28 cellular contexts compared by ENCODE assay signal in genomic region chr2:156803967-156804366, GRCh38.
"Had no signal": no experiment of that assay in that cellular context is flagged by ENCODE, and none has a peak within 500 bp of the region (broad histone marks: within the 10 kb centered on the region; RNA-seq: fewer than 3 reads in every experiment).

No MANE protein-coding gene starts in this region.

- H3K27me3 ChIP-seq: brain microvascular endothelial cell, gastroesophageal sphincter, neural progenitor cell, right atrium auricular region, spleen, suprapubic skin, tibial artery had no signal

- H3K4me3 ChIP-seq: coronary artery, gastroesophageal sphincter, neural progenitor cell, right atrium auricular region, spleen, tibial artery had no signal

- H3K4me1 ChIP-seq: parathyroid adenoma, right atrium auricular region, spleen, tibial artery had no signal

- H3K27ac ChIP-seq: brain microvascular endothelial cell, coronary artery, dorsolateral prefrontal cortex, gastroesophageal sphincter, neural progenitor cell, parathyroid adenoma, right atrium auricular region, spleen, suprapubic skin, tibial artery had no signal

- H3K9ac ChIP-seq: neural progenitor cell, parathyroid adenoma had no signal

- H3K9me3 ChIP-seq: gastroesophageal sphincter, right atrium auricular region, suprapubic skin, tibial artery had no signal

- H3K4me3 Mint-ChIP-seq: activated CD4-positive, alpha-beta memory T cell treated with anti-CD3 and anti-CD28 coated beads, Interleukin-2, amount 10 ng/mL, durations not matched to agents 7 days and 5 days; activated CD4-positive, alpha-beta T cell treated with anti-CD3 and anti-CD28 coated beads, Interleukin-2, amount 10 ng/mL, durations not matched to agents 7 days and 5 days; activated T-cell treated with anti-CD3 and anti-CD28 coated beads, Interleukin-2, amount 50 U/mL, for 4 hours; activated T-helper 17 cell treated with anti-CD3 and anti-CD28 coated beads, Interleukin-2, amount 50 U/mL, for 72 hours; effector memory CD8-positive, alpha-beta T cell; natural killer cell had no signal

- H3K36me3 Mint-ChIP-seq: natural killer cell had no signal

- DNase-seq: activated CD4-positive, alpha-beta memory T cell treated with anti-CD3 and anti-CD28 coated beads, Interleukin-2, amount 10 ng/mL, durations not matched to agents 7 days and 5 days; activated CD4-positive, alpha-beta T cell treated with anti-CD3 and anti-CD28 coated beads for 1 hour; activated CD4-positive, alpha-beta T cell treated with anti-CD3 and anti-CD28 coated beads, Interleukin-2, amount 10 ng/mL, durations not matched to agents 7 days and 5 days; activated CD8-positive, alpha-beta memory T cell treated with anti-CD3 and anti-CD28 coated beads, Interleukin-2, amount 50 U/mL, for 48 hours; activated gamma-delta T cell treated with Interleukin-2 at 50 U/mL for 16 hours; activated naive CD4-positive, alpha-beta T cell treated with anti-CD3 and anti-CD28 coated beads, Interleukin-2, amount 50 U/mL, for 16 hours; activated T-cell treated with anti-CD3 and anti-CD28 coated beads, Interleukin-2, amount 50 U/mL, for 4 hours; amniotic stem cell; brain microvascular endothelial cell; dorsolateral prefrontal cortex; effector memory CD8-positive, alpha-beta T cell; hippocampal formation; left cardiac atrium; natural killer cell; occipital lobe; spleen; stimulated activated naive CD4-positive, alpha-beta T cell; tibial artery had no signal

- H2AFZ ChIP-seq: neural progenitor cell had no signal

- ATAC-seq: activated T-cell treated with anti-CD3 and anti-CD28 coated beads, Interleukin-2, amount 50 U/mL, for 4 hours; activated T-helper 17 cell treated with anti-CD3 and anti-CD28 coated beads, Interleukin-2, amount 50 U/mL, for 72 hours; effector memory CD8-positive, alpha-beta T cell; gastroesophageal sphincter; left cardiac atrium; natural killer cell had no signal

- H3K36me3 ChIP-seq: brain microvascular endothelial cell, gastroesophageal sphincter, neural progenitor cell, right atrium auricular region, spleen, suprapubic skin, tibial artery had no signal

- H3K4me1 Mint-ChIP-seq: activated CD4-positive, alpha-beta memory T cell treated with anti-CD3 and anti-CD28 coated beads, Interleukin-2, amount 10 ng/mL, durations not matched to agents 7 days and 5 days; activated CD4-positive, alpha-beta T cell treated with anti-CD3 and anti-CD28 coated beads, Interleukin-2, amount 10 ng/mL, durations not matched to agents 7 days and 5 days; activated T-helper 17 cell treated with anti-CD3 and anti-CD28 coated beads, Interleukin-2, amount 50 U/mL, for 72 hours; natural killer cell had no signal

- FAIRE-seq: astrocyte, endothelial cell of umbilical vein, keratinocyte had no signal

- H3K27ac Mint-ChIP-seq: activated CD4-positive, alpha-beta memory T cell treated with anti-CD3 and anti-CD28 coated beads, Interleukin-2, amount 10 ng/mL, durations not matched to agents 7 days and 5 days; activated CD4-positive, alpha-beta T cell treated with anti-CD3 and anti-CD28 coated beads, Interleukin-2, amount 10 ng/mL, durations not matched to agents 7 days and 5 days; activated T-helper 17 cell treated with anti-CD3 and anti-CD28 coated beads, Interleukin-2, amount 50 U/mL, for 72 hours; effector memory CD8-positive, alpha-beta T cell; natural killer cell had no signal

- H3K9me3 Mint-ChIP-seq: activated CD4-positive, alpha-beta memory T cell treated with anti-CD3 and anti-CD28 coated beads, Interleukin-2, amount 10 ng/mL, durations not matched to agents 7 days and 5 days; activated CD4-positive, alpha-beta T cell treated with anti-CD3 and anti-CD28 coated beads, Interleukin-2, amount 10 ng/mL, durations not matched to agents 7 days and 5 days; activated T-cell treated with anti-CD3 and anti-CD28 coated beads, Interleukin-2, amount 50 U/mL, for 4 hours; activated T-helper 17 cell treated with anti-CD3 and anti-CD28 coated beads, Interleukin-2, amount 50 U/mL, for 72 hours had no signal

- H3K79me2 ChIP-seq: parathyroid adenoma had no signal
